In genomic region chr2:10865841-10866240, GRCh38 we compare ENCODE assay signal across 27 cellular contexts. TPM values are rescaled to one million over a fixed set of nuclear protein-coding genes. Genes with fewer than 3 reads are reported as not detected.
DNase-seq lines count a peak whose midpoint lies in the region; ATAC-seq and TF ChIP-seq lines count a peak whose summit lies in the region.
"Had no signal": no experiment of that assay in that cellular context is flagged by ENCODE, and none has a peak within 500 bp of the region (broad histone marks: within the 10 kb centered on the region; RNA-seq: fewer than 3 reads in every experiment).

No MANE protein-coding gene starts in this region.

- peaks cover 20% of the 10 kb centered on the region for H3F3A ChIP-seq in MM.1S (ENCODE audit: insufficient read depth, low read length)

- intact Hi-C loops in right cardiac atrium (cut with DNase I) (no loop called here), left cardiac atrium (cut with DNase I) (no loop called here), upper lobe of right lung (cut with DNase I) (no loop called here)

- H3K27me3 Mint-ChIP-seq in activated CD8-positive, alpha-beta T cell treated with anti-CD3 and anti-CD28 coated beads, Interleukin-2, amount 10 ng/mL, durations not matched to agents 7 days and 5 days (ENCODE audit: low read depth), result peaks cover 35% of the 10 kb centered on the region

- H3K9me3 Mint-ChIP-seq in activated CD8-positive, alpha-beta T cell treated with anti-CD3 and anti-CD28 coated beads, Interleukin-2, amount 10 ng/mL, durations not matched to agents 7 days and 5 days (ENCODE audit: insufficient read depth), result no peaks in the 10 kb centered on the region
- H3K9me3 Mint-ChIP-seq: CD8-positive, alpha-beta T cell; H9; HFFc6 had no signal

- TF ChIP-seq CTCF in MM.1S (IDR thresholded peaks at IDR 0.05; ENCODE audit: low read length), result no peak
- TF ChIP-seq CTCF in upper lobe of right lung (IDR thresholded peaks at IDR 0.05), result no peak

- peak overlapping the region; percentile 83 for H3K27ac ChIP-seq in right cardiac atrium (ENCODE audit: low read length)
- no peak overlapping the region for H3K27ac ChIP-seq in MM.1S (ENCODE audit: low read length)
- peak overlapping the region; percentile 67 for H3K27ac ChIP-seq in caudate nucleus (ENCODE audit: low read depth, low read length)
- H3K27ac ChIP-seq in upper lobe of right lung, result no peak overlapping the region
- H3K27ac ChIP-seq: GM23248, PC-9 had no signal

- no peaks in the 10 kb centered on the region for H3K36me3 ChIP-seq in MM.1S (replicated peaks; ENCODE audit: insufficient read depth, low read length)
- no peaks in the 10 kb centered on the region for H3K36me3 ChIP-seq in upper lobe of right lung

- H2AFZ ChIP-seq in MM.1S (ENCODE audit: low read length), result no peak overlapping the region
- H2AFZ ChIP-seq: GM23248, PC-9 had no signal

- no peaks in the 10 kb centered on the region for H4K20me1 ChIP-seq in MM.1S (ENCODE audit: insufficient read depth, low read length)

- POLR2A ChIA-PET in activated CD8-positive, alpha-beta T cell treated with anti-CD3 and anti-CD28 coated beads, Interleukin-2, amount 10 ng/mL, durations not matched to agents 7 days and 5 days (lab: Charles Lee), result no interaction called here

- H3K9ac ChIP-seq in MM.1S (ENCODE audit: low read length), result no peak overlapping the region
- H3K9ac ChIP-seq: GM23248 had no signal

- DNase-seq in right cardiac atrium, result no peak
- no peak for DNase-seq in left cardiac atrium
- DNase-seq in MM.1S, result no peak
- no peak for DNase-seq in caudate nucleus (lab: John Stamatoyannopoulos, UW)
- DNase-seq in upper lobe of right lung, result no peak
- no peak for DNase-seq in activated CD4-positive, CD25-positive, alpha-beta regulatory T cell treated with anti-CD3 and anti-CD28 coated beads, Interleukin-2, amount 50 U/mL, for 72 hours
- DNase-seq in activated CD8-positive, alpha-beta T cell treated with anti-CD3 and anti-CD28 coated beads, Interleukin-2, amount 10 ng/mL, durations not matched to agents 7 days and 5 days, result no peak
- DNase-seq: CD8-positive, alpha-beta T cell; DMS 273 treated with DMSO at 0.1 percent for 48 hours; DMS79 treated with DMSO at 0.1 percent for 48 hours; GF-D8; GM23248; H9; HFFc6; IMR-90; KG1; NCI-H1092; NCI-H1417 treated with DMSO at 0.1 percent for 48 hours; NCI-H1694 treated with DMSO at 0.1 percent for 48 hours; NCI-H2081; NCI-H226; NCI-H510A; NK-92 treated with Interleukin-12 subunit alpha and Interleukin-12 subunit beta, amount 100 ng/mL, for 24 hours; SHP77 treated with DMSO at 0.1 percent for 48 hours; T-helper 1 cell had no signal

- H3K4me3 Mint-ChIP-seq in activated CD8-positive, alpha-beta T cell treated with anti-CD3 and anti-CD28 coated beads, Interleukin-2, amount 10 ng/mL, durations not matched to agents 7 days and 5 days, result no peak overlapping the region
- H3K4me3 Mint-ChIP-seq: H9, HFFc6 had no signal

- H3K4me2 ChIP-seq in MM.1S (ENCODE audit: low read depth, low read length), result peak overlapping the region; percentile 70
- H3K4me2 ChIP-seq: PC-9 had no signal

- ATAC-seq in right cardiac atrium (no peak), left cardiac atrium (no peak), upper lobe of right lung (no peak)
- no peak for ATAC-seq in activated CD8-positive, alpha-beta T cell treated with anti-CD3 and anti-CD28 coated beads, Interleukin-2, amount 10 ng/mL, durations not matched to agents 7 days and 5 days

- no peak overlapping the region for H3K27ac Mint-ChIP-seq in activated CD8-positive, alpha-beta T cell treated with anti-CD3 and anti-CD28 coated beads, Interleukin-2, amount 10 ng/mL, durations not matched to agents 7 days and 5 days
- H3K27ac Mint-ChIP-seq: CD8-positive, alpha-beta T cell; H9; HFFc6 had no signal

- H3K36me3 Mint-ChIP-seq in activated CD8-positive, alpha-beta T cell treated with anti-CD3 and anti-CD28 coated beads, Interleukin-2, amount 10 ng/mL, durations not matched to agents 7 days and 5 days (ENCODE audit: low read depth), result no peaks in the 10 kb centered on the region
- H3K36me3 Mint-ChIP-seq: CD8-positive, alpha-beta T cell had no signal

- no peaks in the 10 kb centered on the region for H3K79me2 ChIP-seq in MM.1S (ENCODE audit: low read length)

- no peaks in the 10 kb centered on the region for H3K9me2 ChIP-seq in MM.1S (replicated peaks; ENCODE audit: insufficient read depth, low read length)

- CTCF ChIA-PET in activated CD8-positive, alpha-beta T cell treated with anti-CD3 and anti-CD28 coated beads, Interleukin-2, amount 10 ng/mL, durations not matched to agents 7 days and 5 days (lab: Charles Lee), result interaction anchor here (0.8 to 1.0 kb wide), 2 partner anchors 30 to 242 kb away, joined by 3 to 4 read pairs; no protein-coding TSS in a partner anchor

- H3K4me1 Mint-ChIP-seq in activated CD8-positive, alpha-beta T cell treated with anti-CD3 and anti-CD28 coated beads, Interleukin-2, amount 10 ng/mL, durations not matched to agents 7 days and 5 days (ENCODE audit: low read depth), result peaks cover 29% of the 10 kb centered on the region

- no peaks in the 10 kb centered on the region for H3K27me3 ChIP-seq in right cardiac atrium (ENCODE audit: control insufficient read depth, insufficient read depth)
- peaks cover 19% of the 10 kb centered on the region for H3K27me3 ChIP-seq in MM.1S (replicated peaks; ENCODE audit: insufficient read depth, low read length)
- H3K27me3 ChIP-seq in upper lobe of right lung, result peaks cover 11% of the 10 kb centered on the region

- H3K4me3 ChIP-seq in right cardiac atrium (ENCODE audit: low read length) (no peak overlapping the region), MM.1S (ENCODE audit: low read length) (peak overlapping the region; percentile 23; the same call in 1 of the 2 replicates), upper lobe of right lung (no peak overlapping the region)
- H3K4me3 ChIP-seq: GM23248, PC-9 had no signal

- H3K4me1 ChIP-seq in right cardiac atrium (ENCODE audit: control insufficient read depth, insufficient read depth, low read length) (peaks cover 3% of the 10 kb centered on the region), MM.1S (ENCODE audit: low read length) (peaks cover 29% of the 10 kb centered on the region), upper lobe of right lung (peaks cover 9% of the 10 kb centered on the region)

- H3K9me3 ChIP-seq in right cardiac atrium (ENCODE audit: control insufficient read depth, low read length) (no peaks in the 10 kb centered on the region), MM.1S (replicated peaks; ENCODE audit: insufficient read depth, low read length) (no peaks in the 10 kb centered on the region), upper lobe of right lung (no peaks in the 10 kb centered on the region)

- 64% methylated on average over 10 of the region's 10 CpGs for WGBS in right cardiac atrium

RNA-seq across cellular contexts. Expression of gene KCNF1, which starts 45.9 kb away (rescaled TPM):
- total RNA-seq in right cardiac atrium (under 1 TPM; 0.45 to 0.76 (median 0.58) TPM), left cardiac atrium (under 1 TPM; 0.24 to 0.97 TPM), upper lobe of right lung (0.17 TPM)
- polyA plus RNA-seq in right cardiac atrium, result 0.52 TPM
- total RNA-seq in activated CD8-positive, alpha-beta T cell treated with anti-CD3 and anti-CD28 coated beads, Interleukin-2, amount 10 ng/mL, durations not matched to agents 7 days and 5 days, result not detected
- total RNA-seq: CD8-positive, alpha-beta T cell; RPMI7951 had no signal

RNA-seq across cellular contexts. Expression of gene PDIA6, which starts 53.3 kb away (rescaled TPM):
- total RNA-seq in right cardiac atrium, result 100 to 1,000 TPM in 3 of 4 donors, 10 to 100 TPM in 1; 86.7 to 148 (median 133) TPM
- 75.7 TPM for polyA plus RNA-seq in right cardiac atrium
- 100 to 1,000 TPM; 149 to 157 TPM for total RNA-seq in left cardiac atrium
- 180 TPM for total RNA-seq in upper lobe of right lung
- 100 to 1,000 TPM; 131 to 138 TPM for total RNA-seq in activated CD8-positive, alpha-beta T cell treated with anti-CD3 and anti-CD28 coated beads, Interleukin-2, amount 10 ng/mL, durations not matched to agents 7 days and 5 days

Comparison
In these comparisons a context has a peak if more than half of its experiments do, and no peak if none do; other contexts are left out.
1. H3K27ac ChIP-seq: peak in right cardiac atrium (single experiment) and caudate nucleus (single experiment); none in MM.1S (single experiment) and upper lobe of right lung (single experiment).